8 cellular contexts compared by ENCODE assay signal in the genomic region with DNA sequence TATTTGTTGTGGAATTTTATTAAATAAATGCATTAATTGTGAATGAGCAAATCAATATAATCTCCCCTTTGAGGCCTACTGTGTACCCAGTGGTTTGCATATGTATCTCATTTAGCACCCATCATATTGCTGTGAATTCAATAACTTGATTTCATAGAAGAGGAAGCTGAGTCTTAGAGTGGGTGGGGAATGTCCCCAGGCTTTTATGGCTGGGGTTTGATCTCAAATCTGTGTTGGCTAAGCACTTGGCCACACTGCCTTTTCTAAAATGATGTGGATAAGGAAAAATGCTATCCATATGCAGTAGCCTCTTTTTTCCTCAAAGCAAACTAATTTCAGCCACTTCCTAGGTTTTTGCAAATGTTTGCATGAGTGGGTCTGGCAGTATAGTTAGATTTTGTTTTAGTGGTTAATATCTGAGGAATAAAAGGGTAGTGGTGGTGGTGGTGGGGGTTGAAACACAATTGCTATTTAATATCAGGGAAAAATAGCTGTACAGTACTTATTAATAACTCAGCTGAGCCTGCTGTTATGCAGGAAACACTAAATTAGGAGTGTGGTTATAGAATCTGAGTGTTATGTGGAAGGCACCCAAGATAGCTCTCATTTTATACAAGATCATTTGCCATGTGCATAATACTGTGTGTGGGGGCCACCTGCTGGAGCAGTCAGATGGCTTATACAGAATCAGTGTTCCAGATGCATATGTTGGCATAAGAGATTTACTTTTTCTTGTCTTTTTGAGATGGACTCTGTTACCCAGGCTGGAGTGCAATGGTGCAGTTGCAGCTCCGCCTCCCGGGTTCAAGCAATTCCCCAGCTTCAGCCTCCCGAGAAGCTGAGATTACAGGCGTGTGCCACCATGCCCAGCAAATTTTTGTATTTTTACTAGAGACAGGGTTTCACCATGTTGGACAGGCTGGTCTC.
A peak's percentile ranks its signal among the peaks of the same experiment; 100 is the strongest.
DNase-seq lines count a peak whose midpoint lies in the region; ATAC-seq and TF ChIP-seq lines count a peak whose summit lies in the region.

No MANE protein-coding gene starts in this region.

- H4K20me1 ChIP-seq in DND-41 (ENCODE audit: insufficient read depth, low read length) = peaks cover 80% of the 10 kb centered on the region

- no peaks in the 10 kb centered on the region for H3K27me3 Mint-ChIP-seq in activated CD4-positive, alpha-beta T cell treated with anti-CD3 and anti-CD28 coated beads, Interleukin-2, amount 10 ng/mL, durations not matched to agents 24 days and 14 days
- no peaks in the 10 kb centered on the region for H3K27me3 Mint-ChIP-seq in stimulated activated memory B cell treated with anti-CD40 and anti-IgM and Interleukin-4, amounts not matched to agents 10 μg/mL and 1 μg/mL and 100 μg/mL, for 72 hours

- ATAC-seq in DND-41 (ENCODE audit: insufficient read depth, low read depth) (peak; percentile 92), GM21529 (IDR thresholded peaks at IDR 0.05; ENCODE audit: unreplicated experiment) (peak; percentile 39), GM19452 (IDR thresholded peaks at IDR 0.05; ENCODE audit: unreplicated experiment) (no peak)
- peak; percentile 86 for ATAC-seq in stimulated activated memory B cell treated with anti-CD40 and anti-IgM and Interleukin-4, amounts not matched to agents 10 μg/mL and 1 μg/mL and 100 μg/mL, for 72 hours

- H3K4me2 ChIP-seq in DND-41 (ENCODE audit: insufficient read depth, low read length) = no peak overlapping the region

- no peak overlapping the region for H3K4me3 ChIP-seq in DND-41 (ENCODE audit: low read depth in 1 of 2, low read length in 2 of 2)
- no peak overlapping the region for H3K4me3 ChIP-seq in NB4 (ENCODE audit: low read depth, low read length)

- no peak for TF ChIP-seq POLR2A in NB4 (IDR thresholded peaks at IDR 0.05; ENCODE audit: extremely low read depth, insufficient read length)

- intact Hi-C loops in activated CD4-positive, alpha-beta T cell treated with anti-CD3 and anti-CD28 coated beads, Interleukin-2, amount 10 ng/mL, durations not matched to agents 24 days and 14 days (cut with micrococcal nuclease) = loop anchor here (1.0 kb wide), 6 partner anchors 45 to 431 kb away; no protein-coding TSS in a partner anchor

- no peak overlapping the region for H2AFZ ChIP-seq in DND-41 (ENCODE audit: low read depth, low read length)

- H3K79me2 ChIP-seq in DND-41 (ENCODE audit: insufficient read depth, low read length) = peaks cover 96% of the 10 kb centered on the region

- H3K36me3 ChIP-seq in DND-41 (ENCODE audit: insufficient read depth, low read length) = peaks cover 91% of the 10 kb centered on the region

- no peak overlapping the region for H3K9ac ChIP-seq in DND-41 (ENCODE audit: low read depth, low read length)

- H3K9me3 ChIP-seq in DND-41 (ENCODE audit: insufficient read depth, low read length, severe bottlenecking) = no peaks in the 10 kb centered on the region

- H3K4me1 Mint-ChIP-seq in activated CD4-positive, alpha-beta T cell treated with anti-CD3 and anti-CD28 coated beads, Interleukin-2, amount 10 ng/mL, durations not matched to agents 24 days and 14 days = peaks cover 49% of the 10 kb centered on the region
- peaks cover 78% of the 10 kb centered on the region for H3K4me1 Mint-ChIP-seq in stimulated activated memory B cell treated with anti-CD40 and anti-IgM and Interleukin-4, amounts not matched to agents 10 μg/mL and 1 μg/mL and 100 μg/mL, for 72 hours

- TF ChIP-seq CTCF in DND-41 (IDR thresholded peaks at IDR 0.05; ENCODE audit: borderline replicate concordance, extremely low read depth, low read length, poor library complexity, severe bottlenecking) (peak; percentile 69), NB4 (IDR thresholded peaks at IDR 0.05; ENCODE audit: low read depth, low read length) (peak; percentile 44)

- H3K27ac ChIP-seq in DND-41 (ENCODE audit: low read length) = peak overlapping the region; percentile 58

- no peak overlapping the region for H3K4me3 Mint-ChIP-seq in activated CD4-positive, alpha-beta T cell treated with anti-CD3 and anti-CD28 coated beads, Interleukin-2, amount 10 ng/mL, durations not matched to agents 24 days and 14 days
- H3K4me3 Mint-ChIP-seq in stimulated activated memory B cell treated with anti-CD40 and anti-IgM and Interleukin-4, amounts not matched to agents 10 μg/mL and 1 μg/mL and 100 μg/mL, for 72 hours = no peak overlapping the region

- peaks cover 18% of the 10 kb centered on the region for H3K36me3 Mint-ChIP-seq in activated CD4-positive, alpha-beta T cell treated with anti-CD3 and anti-CD28 coated beads, Interleukin-2, amount 10 ng/mL, durations not matched to agents 24 days and 14 days (ENCODE audit: low read depth)
- peaks cover 23% of the 10 kb centered on the region for H3K36me3 Mint-ChIP-seq in stimulated activated memory B cell treated with anti-CD40 and anti-IgM and Interleukin-4, amounts not matched to agents 10 μg/mL and 1 μg/mL and 100 μg/mL, for 72 hours

- no peaks in the 10 kb centered on the region for H3K27me3 ChIP-seq in DND-41 (ENCODE audit: insufficient read depth, low read length, poor library complexity)

- DNase-seq in DND-41 = peak; percentile 70
- peak; percentile 69 for DNase-seq in NB4 (ENCODE audit: low read depth)
- DNase-seq in activated CD4-positive, alpha-beta T cell treated with anti-CD3 and anti-CD28 coated beads, Interleukin-2, amount 10 ng/mL, durations not matched to agents 24 days and 14 days = peak; percentile 89
- peak; percentile 48 for DNase-seq in effector CD4-positive, alpha-beta T cell
- peak; percentile 82 for DNase-seq in myocyte (ENCODE audit: low read depth)

- peak overlapping the region; percentile 52 for H3K27ac Mint-ChIP-seq in activated CD4-positive, alpha-beta T cell treated with anti-CD3 and anti-CD28 coated beads, Interleukin-2, amount 10 ng/mL, durations not matched to agents 24 days and 14 days
- H3K27ac Mint-ChIP-seq in stimulated activated memory B cell treated with anti-CD40 and anti-IgM and Interleukin-4, amounts not matched to agents 10 μg/mL and 1 μg/mL and 100 μg/mL, for 72 hours = peak overlapping the region; percentile 0

- H3K9me3 Mint-ChIP-seq in activated CD4-positive, alpha-beta T cell treated with anti-CD3 and anti-CD28 coated beads, Interleukin-2, amount 10 ng/mL, durations not matched to agents 24 days and 14 days = no peaks in the 10 kb centered on the region
- H3K9me3 Mint-ChIP-seq in stimulated activated memory B cell treated with anti-CD40 and anti-IgM and Interleukin-4, amounts not matched to agents 10 μg/mL and 1 μg/mL and 100 μg/mL, for 72 hours = no peaks in the 10 kb centered on the region

- H3K4me1 ChIP-seq in DND-41 (ENCODE audit: insufficient read depth, low read length) = peaks cover 56% of the 10 kb centered on the region
